In genomic region chr21:41833138-41834115, GRCh38 we compare ENCODE assay signal across 14 cellular contexts. TPM values are rescaled to one million over a fixed set of nuclear protein-coding genes. Genes with fewer than 3 reads are reported as not detected.
DNase-seq lines count a peak whose midpoint lies in the region; ATAC-seq, FAIRE-seq and TF ChIP-seq lines count a peak whose summit lies in the region.
"Had no signal": no experiment of that assay in that cellular context is flagged by ENCODE, and none has a peak within 500 bp of the region (broad histone marks: within the 10 kb centered on the region; RNA-seq: fewer than 3 reads in every experiment).

No MANE protein-coding gene starts in this region.

- no peak for FAIRE-seq in urothelium cell line (lab: Jason Lieb, UNC)
- FAIRE-seq: endothelial cell of umbilical vein had no signal

- peaks cover 8% of the 10 kb centered on the region for H3K4me1 ChIP-seq in mucosa of descending colon (ENCODE audit: low read depth)
- H3K4me1 ChIP-seq: vagina had no signal

- no peaks in the 10 kb centered on the region for H3K4me1 Mint-ChIP-seq in activated T-cell treated with anti-CD3 and anti-CD28 coated beads, Interleukin-2, amount 50 U/mL, for 24 hours (ENCODE audit: low read depth)

- no peaks in the 10 kb centered on the region for H3K27me3 Mint-ChIP-seq in activated T-cell treated with anti-CD3 and anti-CD28 coated beads, Interleukin-2, amount 50 U/mL, for 24 hours

- H3K4me3 Mint-ChIP-seq in activated T-cell treated with anti-CD3 and anti-CD28 coated beads, Interleukin-2, amount 50 U/mL, for 24 hours: no peak overlapping the region

- H3K36me3 ChIP-seq in mucosa of descending colon (ENCODE audit: low read depth): no peaks in the 10 kb centered on the region

- H3K9me3 ChIP-seq in mucosa of descending colon: no peaks in the 10 kb centered on the region
- H3K9me3 ChIP-seq: vagina had no signal

- no peaks in the 10 kb centered on the region for H3K9me3 Mint-ChIP-seq in activated T-cell treated with anti-CD3 and anti-CD28 coated beads, Interleukin-2, amount 50 U/mL, for 24 hours

- no peak for DNase-seq in mucosa of descending colon
- DNase-seq in activated T-cell treated with anti-CD3 and anti-CD28 coated beads, Interleukin-2, amount 50 U/mL, for 24 hours: no peak
- DNase-seq in GDM1 (lab: John Stamatoyannopoulos, UW): no peak
- DNase-seq in urothelium cell line (ENCODE audit: low spot score): no peak
- no peak for DNase-seq in NCI-H82 (lab: John Stamatoyannopoulos, UW)
- DNase-seq: activated CD4-positive, alpha-beta T cell treated with anti-CD3 and anti-CD28 coated beads for 1 hour; islet precursor cell; NCI-H1092; stimulated activated CD4-positive, alpha-beta T cell treated with anti-CD3 and anti-CD28 coated beads, Interleukin-4, amount 100 ng/mL, for 1 hour had no signal

- ATAC-seq in GM21390 (IDR thresholded peaks at IDR 0.05; ENCODE audit: unreplicated experiment): peak; percentile 71
- ATAC-seq in HG03108 (IDR thresholded peaks at IDR 0.05; ENCODE audit: unreplicated experiment): peak; percentile 50
- ATAC-seq in mucosa of descending colon: peak; percentile 28

- intact Hi-C loops in mucosa of descending colon (cut with DNase I, micrococcal nuclease): no loop called here

- no peak for TF ChIP-seq CTCF in mucosa of descending colon (IDR thresholded peaks at IDR 0.05)

- H3K4me3 ChIP-seq in mucosa of descending colon: no peak overlapping the region
- H3K4me3 ChIP-seq: vagina had no signal

- H3K27ac Mint-ChIP-seq in activated T-cell treated with anti-CD3 and anti-CD28 coated beads, Interleukin-2, amount 50 U/mL, for 24 hours: no peak overlapping the region

- TF ChIP-seq POLR2A in GM18526 (IDR thresholded peaks at IDR 0.05; ENCODE audit: extremely low read depth, insufficient read length): peak; percentile 54

- H3K36me3 Mint-ChIP-seq in activated T-cell treated with anti-CD3 and anti-CD28 coated beads, Interleukin-2, amount 50 U/mL, for 24 hours (ENCODE audit: low read depth): peaks cover 65% of the 10 kb centered on the region

RNA-seq across cellular contexts. Expression of gene PRDM15, which starts 45.7 kb away (rescaled TPM):
- total RNA-seq in mucosa of descending colon: 10 to 100 TPM in 1 of 3 donors, 1 to 10 TPM in 2; 7.4 to 10.3 (median 8.3) TPM
